21 cellular contexts compared by ENCODE assay signal in the genomic region with DNA sequence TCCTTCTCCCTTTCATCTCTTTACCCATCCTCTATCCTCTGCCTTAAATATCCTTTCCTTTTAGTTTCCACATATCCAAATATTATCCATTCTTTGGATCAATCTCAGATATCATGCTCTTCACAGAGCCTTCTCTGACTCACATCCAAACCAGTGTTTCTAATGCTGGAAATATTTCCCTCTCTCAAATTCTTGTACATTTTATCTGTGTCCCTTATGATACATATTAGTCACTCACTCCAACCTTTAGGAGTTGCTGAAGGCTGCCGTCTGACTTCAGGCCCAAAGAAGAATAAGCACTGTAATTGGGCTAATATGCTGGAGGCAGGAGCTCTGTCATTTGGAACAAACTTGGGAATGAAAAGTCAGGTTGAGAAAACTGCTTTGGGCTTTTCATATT.
DNase-seq lines count a peak whose midpoint lies in the region; TF ChIP-seq lines count a peak whose summit lies in the region.
"Had no signal": no experiment of that assay in that cellular context is flagged by ENCODE, and none has a peak within 500 bp of the region (broad histone marks: within the 10 kb centered on the region; RNA-seq: fewer than 3 reads in every experiment).

No MANE protein-coding gene starts in this region.

- CTCF ChIA-PET in mammary epithelial cell (lab: Charles Lee; ENCODE audit: low non-redundant PET), result no interaction called here
- CTCF ChIA-PET in MCF 10A (lab: Yijun Ruan, JAX), result no interaction called here
- CTCF ChIA-PET in activated CD4-positive, alpha-beta memory T cell treated with anti-CD3 and anti-CD28 coated beads for 36 hours (lab: Charles Lee), result no interaction called here

- 83% methylated on average over 1 of the region's 1 CpG for WGBS in mammary epithelial cell (ENCODE audit: low coverage, missing lambda C conversion rate)

- peak; percentile 41 for DNase-seq in mammary epithelial cell
- no peak for DNase-seq in MCF 10A (ENCODE audit: unreplicated experiment)
- DNase-seq in amniotic epithelial cell (ENCODE audit: low read depth), result peak; percentile 61
- DNase-seq in fibroblast of pulmonary artery (ENCODE audit: low read depth), result peak; percentile 67
- DNase-seq in CD14-positive monocyte (ENCODE audit: low spot score), result no peak
- no peak for DNase-seq in activated CD4-positive, alpha-beta memory T cell treated with anti-CD3 and anti-CD28 coated beads for 36 hours
- DNase-seq in NCI-H2171 (lab: John Stamatoyannopoulos, UW), result no peak
- no peak for DNase-seq in HuH-7 (ENCODE audit: low spot score)
- DNase-seq: activated naive CD4-positive, alpha-beta T cell treated with Interleukin-2 at 50 U/mL for 16 hours; CD4-positive, alpha-beta memory T cell; DMS79; effector CD4-positive, alpha-beta T cell; naive thymus-derived CD8-positive, alpha-beta T cell; NCI-H1436 treated with DMSO at 0.1 percent for 48 hours; stimulated activated CD4-positive, alpha-beta T cell treated with anti-CD3 and anti-CD28 coated beads, Interleukin-12 subunit alpha, Interleukin-12 subunit beta, amount 100 ng/mL, for 4 hours; stimulated activated naive CD8-positive, alpha-beta T cell treated with anti-CD3 and anti-CD28 coated beads, Interleukin-15, Interleukin-2, amounts not matched to agents 100 U/mL and 50 U/mL, for 24 hours; upper lobe of right lung had no signal

- POLR2A ChIA-PET in MCF 10A (lab: Yijun Ruan, JAX), result interaction anchor here (0.6 kb wide), 1 partner anchor 17 kb away, joined by 4 read pairs; no protein-coding TSS in a partner anchor
- POLR2A ChIA-PET in activated CD4-positive, alpha-beta memory T cell treated with anti-CD3 and anti-CD28 coated beads for 36 hours (lab: Charles Lee), result no interaction called here

- no peak overlapping the region for H3K27ac ChIP-seq in mammary epithelial cell (ENCODE audit: insufficient read depth, low read depth, low read length)
- H3K27ac ChIP-seq: 22Rv1, gastroesophageal sphincter, KMS-11, upper lobe of right lung had no signal

- no peaks in the 10 kb centered on the region for H3K9me3 ChIP-seq in mammary epithelial cell (replicated peaks; ENCODE audit: insufficient read depth, low read length)
- H3K9me3 ChIP-seq: gastroesophageal sphincter, upper lobe of right lung had no signal

- BruUV-seq in mammary epithelial cell (replicated peaks; lab: Mats Ljungman, UMichigan) (no TSS peak), MCF 10A (replicated peaks; lab: Mats Ljungman, UMichigan) (no TSS peak)

- no peak overlapping the region for H3K27ac Mint-ChIP-seq in MCF 10A (ENCODE audit: low read depth, unreplicated experiment)
- no peak overlapping the region for H3K27ac Mint-ChIP-seq in CD14-positive monocyte
- no peak overlapping the region for H3K27ac Mint-ChIP-seq in activated CD4-positive, alpha-beta memory T cell treated with anti-CD3 and anti-CD28 coated beads for 36 hours
- H3K27ac Mint-ChIP-seq: CD4-positive, alpha-beta memory T cell; naive thymus-derived CD8-positive, alpha-beta T cell; progenitor cell of endocrine pancreas had no signal

- no peaks in the 10 kb centered on the region for H3K36me3 ChIP-seq in mammary epithelial cell (ENCODE audit: insufficient read depth, low read length)
- H3K36me3 ChIP-seq: upper lobe of right lung had no signal

- no peaks in the 10 kb centered on the region for H4K20me1 ChIP-seq in mammary epithelial cell (ENCODE audit: insufficient read depth, low read length)

- H3K4me3 Mint-ChIP-seq in MCF 10A (ENCODE audit: unreplicated experiment), result no peak overlapping the region
- H3K4me3 Mint-ChIP-seq in CD14-positive monocyte, result no peak overlapping the region
- no peak overlapping the region for H3K4me3 Mint-ChIP-seq in activated CD4-positive, alpha-beta memory T cell treated with anti-CD3 and anti-CD28 coated beads for 36 hours
- H3K4me3 Mint-ChIP-seq: CD4-positive, alpha-beta memory T cell; naive thymus-derived CD8-positive, alpha-beta T cell had no signal

- no peaks in the 10 kb centered on the region for H3K4me1 ChIP-seq in mammary epithelial cell (ENCODE audit: insufficient read depth, low read length)
- H3K4me1 ChIP-seq: gastroesophageal sphincter, upper lobe of right lung had no signal

- peaks cover 6% of the 10 kb centered on the region for H3K4me1 Mint-ChIP-seq in MCF 10A (ENCODE audit: insufficient read depth, unreplicated experiment)
- H3K4me1 Mint-ChIP-seq in CD14-positive monocyte, result no peaks in the 10 kb centered on the region
- H3K4me1 Mint-ChIP-seq in activated CD4-positive, alpha-beta memory T cell treated with anti-CD3 and anti-CD28 coated beads for 36 hours (ENCODE audit: low read depth), result no peaks in the 10 kb centered on the region
- H3K4me1 Mint-ChIP-seq: CD4-positive, alpha-beta memory T cell; naive thymus-derived CD8-positive, alpha-beta T cell had no signal

- H3K9me3 Mint-ChIP-seq in MCF 10A (ENCODE audit: unreplicated experiment) (peaks cover 7% of the 10 kb centered on the region), CD14-positive monocyte (peaks cover 0 to 4% (median 0%) of the 10 kb centered on the region in 7 donors)
- no peaks in the 10 kb centered on the region for H3K9me3 Mint-ChIP-seq in activated CD4-positive, alpha-beta memory T cell treated with anti-CD3 and anti-CD28 coated beads for 36 hours
- H3K9me3 Mint-ChIP-seq: naive thymus-derived CD8-positive, alpha-beta T cell had no signal

- no peak overlapping the region for H3K4me2 ChIP-seq in mammary epithelial cell (ENCODE audit: insufficient read depth, low read depth, low read length)
- H3K4me2 ChIP-seq: KMS-11 had no signal

- dilution Hi-C loops in mammary epithelial cell (cut with HindIII; ENCODE audit: low sequenced_read_pairs), result no loop called here

- H2AFZ ChIP-seq in mammary epithelial cell (ENCODE audit: low read depth, low read length), result no peak overlapping the region

- no peaks in the 10 kb centered on the region for H3K79me2 ChIP-seq in mammary epithelial cell (ENCODE audit: insufficient read depth, low read length)

- no peaks in the 10 kb centered on the region for H3K27me3 ChIP-seq in mammary epithelial cell (ENCODE audit: insufficient read depth, low read length)
- H3K27me3 ChIP-seq: gastroesophageal sphincter, upper lobe of right lung had no signal

- TF ChIP-seq CTCF in mammary epithelial cell (conservative IDR thresholded peaks at IDR 0.05 in 1 of 2, IDR thresholded peaks at IDR 0.05 in 1 of 2; ENCODE audit: extremely low read depth in 1 of 2, insufficient read depth in 1 of 2, low read depth in 1 of 2, low read length in 2 of 2), result no peak
- no peak for TF ChIP-seq CTCF in MCF 10A (IDR thresholded peaks at IDR 0.05; ENCODE audit: unreplicated experiment)
- TF ChIP-seq CTCF in fibroblast of pulmonary artery (IDR thresholded peaks at IDR 0.05; ENCODE audit: low read length, missing control alignments), result no peak
- TF ChIP-seq CTCF in CD14-positive monocyte (IDR thresholded peaks at IDR 0.05), result no peak

- H3K4me3 ChIP-seq in mammary epithelial cell (replicated peaks in 1 of 3; ENCODE audit: insufficient read depth in 1 of 3, low read depth in 2 of 3, low read length in 3 of 3), result no peak overlapping the region
- H3K4me3 ChIP-seq in fibroblast of pulmonary artery (replicated peaks; ENCODE audit: low read depth, low read length), result no peak overlapping the region
- H3K4me3 ChIP-seq: gastroesophageal sphincter, upper lobe of right lung had no signal

- in situ Hi-C loops in mammary epithelial cell (cut with MboI; ENCODE audit: low sequenced_read_pairs in 2 of 2), result no loop called here

- no peak overlapping the region for H3K9ac ChIP-seq in mammary epithelial cell (ENCODE audit: insufficient read depth, low read length)
- H3K9ac ChIP-seq: KMS-11 had no signal

- peaks cover 12% of the 10 kb centered on the region for H3K36me3 Mint-ChIP-seq in MCF 10A (ENCODE audit: insufficient read depth, unreplicated experiment)
- H3K36me3 Mint-ChIP-seq in CD14-positive monocyte, result no peaks in the 10 kb centered on the region
- H3K36me3 Mint-ChIP-seq in activated CD4-positive, alpha-beta memory T cell treated with anti-CD3 and anti-CD28 coated beads for 36 hours, result no peaks in the 10 kb centered on the region
- H3K36me3 Mint-ChIP-seq: CD4-positive, alpha-beta memory T cell; naive thymus-derived CD8-positive, alpha-beta T cell had no signal

- H3K27me3 Mint-ChIP-seq in MCF 10A (ENCODE audit: insufficient read depth, unreplicated experiment), result no peaks in the 10 kb centered on the region
- peaks cover 0 to 2% (median 0%) of the 10 kb centered on the region in 3 donors for H3K27me3 Mint-ChIP-seq in CD14-positive monocyte (ENCODE audit: low read depth in 3 of 3)
- no peaks in the 10 kb centered on the region for H3K27me3 Mint-ChIP-seq in activated CD4-positive, alpha-beta memory T cell treated with anti-CD3 and anti-CD28 coated beads for 36 hours
- H3K27me3 Mint-ChIP-seq: progenitor cell of endocrine pancreas had no signal

- intact Hi-C loops in mammary epithelial cell (cut with micrococcal nuclease), result no loop called here
- intact Hi-C loops in MCF 10A (cut with micrococcal nuclease), result no loop called here
- intact Hi-C loops in CD14-positive monocyte (cut with micrococcal nuclease), result no loop called here
- intact Hi-C loops in activated CD4-positive, alpha-beta memory T cell treated with anti-CD3 and anti-CD28 coated beads for 36 hours (cut with micrococcal nuclease), result no loop called here

Comparison
In these comparisons a context has a peak if more than half of its experiments do, and no peak if none do; other contexts are left out.
1. DNase-seq: peak in mammary epithelial cell (single experiment), amniotic epithelial cell (single experiment) and fibroblast of pulmonary artery (single experiment); none in MCF 10A (single experiment), CD14-positive monocyte (single experiment), activated CD4-positive, alpha-beta memory T cell treated with anti-CD3 and anti-CD28 coated beads for 36 hours (single experiment), NCI-H2171 (single experiment) and HuH-7 (single experiment).